2 cellular contexts compared by ENCODE assay signal in genomic region chr14:23828001-23828400, GRCh38.
TF ChIP-seq lines count a peak whose summit lies in the region.

No MANE protein-coding gene starts in this region.

TF ChIP-seq in HepG2, 621 proteins besides CTCF, POLR2A, EP300 and RAD21 (continued from another document and continues in another):
- TF ChIP-seq FOXP4 (CRISPR knock-in tag; IDR thresholded peaks at IDR 0.05) (0 out of 2 replicates have a peak, but pooled peaks have one; percentile 17), SCMH1 (CRISPR knock-in tag; IDR thresholded peaks at IDR 0.05; ENCODE audit: borderline replicate concordance) (no peak), SP2 (CRISPR knock-in tag; IDR thresholded peaks at IDR 0.05) (no peak), ZNF704 (CRISPR knock-in tag; IDR thresholded peaks at IDR 0.05; ENCODE audit: borderline replicate concordance) (no peak), NR2C2 (CRISPR knock-in tag; IDR thresholded peaks at IDR 0.05; ENCODE audit: borderline replicate concordance) (peak; percentile 52; the same call in 1 of the 2 replicates), RXRA (CRISPR knock-in tag; IDR thresholded peaks at IDR 0.05) (no peak), HMG20B (CRISPR knock-in tag; conservative IDR thresholded peaks at IDR 0.05) (peak; percentile 33; the same call in 1 of the 2 replicates), GFI1 (CRISPR knock-in tag; IDR thresholded peaks at IDR 0.05; ENCODE audit: borderline replicate concordance) (peak; percentile 85), PRDM10 (CRISPR knock-in tag; IDR thresholded peaks at IDR 0.05; ENCODE audit: low read depth) (no peak), ZBTB46 (CRISPR knock-in tag; IDR thresholded peaks at IDR 0.05; ENCODE audit: borderline replicate concordance) (no peak), NR2F1 (CRISPR knock-in tag; IDR thresholded peaks at IDR 0.05) (peak; percentile 69 to 91), KDM2A (CRISPR knock-in tag; IDR thresholded peaks at IDR 0.05; ENCODE audit: borderline replicate concordance, low read depth) (0 out of 2 replicates have a peak, but pooled peaks have one; percentile 24), ZNF317 (CRISPR knock-in tag; IDR thresholded peaks at IDR 0.05) (peak; percentile 53; the same call in 1 of the 2 replicates), ZNF234 (CRISPR knock-in tag; conservative IDR thresholded peaks at IDR 0.05) (no peak), PBX2 (CRISPR knock-in tag; IDR thresholded peaks at IDR 0.05) (no peak), HNF4A (CRISPR knock-in tag; IDR thresholded peaks at IDR 0.05) (peak; percentile 51), ZNF724P (CRISPR knock-in tag; IDR thresholded peaks at IDR 0.05; ENCODE audit: borderline replicate concordance) (no peak), FOSL2 (CRISPR knock-in tag; IDR thresholded peaks at IDR 0.05) (peak; percentile 45), TCF7 (IDR thresholded peaks at IDR 0.05; ENCODE audit: low read depth) (peak; percentile 77), ZNF331 (CRISPR knock-in tag; IDR thresholded peaks at IDR 0.05) (peak; percentile 44; the same call in 1 of the 2 replicates)

TF ChIP-seq in SK-N-SH treated with all-trans-retinoic acid at 6 μM for 48 hours, 23 proteins besides CTCF, POLR2A, EP300 and RAD21 (continued from another document):
- TF ChIP-seq PATZ1 (CRISPR knock-in tag; IDR thresholded peaks at IDR 0.05; ENCODE audit: borderline replicate concordance) = no peak
- TF ChIP-seq SNAI2 (CRISPR knock-in tag; IDR thresholded peaks at IDR 0.05) = no peak
- TF ChIP-seq TCF4 (CRISPR knock-in tag; IDR thresholded peaks at IDR 0.05; ENCODE audit: borderline replicate concordance) = no peak
- TF ChIP-seq PPARA (CRISPR knock-in tag; IDR thresholded peaks at IDR 0.05; ENCODE audit: borderline replicate concordance) = no peak
- no peak for TF ChIP-seq GLIS3 (CRISPR knock-in tag; IDR thresholded peaks at IDR 0.05)
